In the genomic region with DNA sequence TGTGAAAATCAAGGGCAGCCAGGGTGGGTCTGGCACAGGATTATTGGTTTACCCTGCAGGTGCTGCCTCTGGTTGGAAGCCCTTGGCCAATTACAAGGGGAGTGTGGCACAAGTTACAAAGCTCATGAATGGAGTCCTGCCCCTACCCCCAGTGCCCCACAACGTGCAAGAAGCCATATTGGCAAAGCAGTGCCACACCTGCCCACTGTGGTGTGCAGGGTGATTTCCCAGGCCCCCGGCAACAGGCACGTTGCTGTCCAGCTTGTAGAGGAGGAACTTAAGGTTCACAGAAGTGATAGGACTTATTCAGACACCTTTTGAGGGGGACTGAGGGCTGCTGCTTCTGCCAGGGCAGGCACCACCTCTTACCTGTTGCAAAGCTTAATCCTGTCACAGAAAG, we compare ENCODE assay signal across 24 cellular contexts. TPM values are rescaled to one million over a fixed set of nuclear protein-coding genes. Genes with fewer than 3 reads are reported as not detected.
DNase-seq lines count a peak whose midpoint lies in the region; ATAC-seq, FAIRE-seq and TF ChIP-seq lines count a peak whose summit lies in the region.
"Had no signal": no experiment of that assay in that cellular context is flagged by ENCODE, and none has a peak within 500 bp of the region (broad histone marks: within the 10 kb centered on the region; RNA-seq: fewer than 3 reads in every experiment).

No MANE protein-coding gene starts in this region.

- peak overlapping the region; percentile 38 for H3K27ac Mint-ChIP-seq in activated CD8-positive, alpha-beta T cell treated with anti-CD3 and anti-CD28 coated beads for 36 hours
- no peak overlapping the region for H3K27ac Mint-ChIP-seq in activated CD8-positive, alpha-beta T cell treated with anti-CD3 and anti-CD28 coated beads, Interleukin-2, amount 10 ng/mL, durations not matched to agents 7 days and 5 days
- peak overlapping the region; percentile 23; the same call in 1 of the 2 replicates for H3K27ac Mint-ChIP-seq in WTC11
- H3K27ac Mint-ChIP-seq in glutamatergic neuron (ENCODE audit: unreplicated experiment) = peak overlapping the region; percentile 38
- H3K27ac Mint-ChIP-seq: CD4-positive, CD25-positive, alpha-beta regulatory T cell had no signal

- no peaks in the 10 kb centered on the region for H3K27me3 Mint-ChIP-seq in activated CD8-positive, alpha-beta T cell treated with anti-CD3 and anti-CD28 coated beads for 36 hours
- no peaks in the 10 kb centered on the region for H3K27me3 Mint-ChIP-seq in activated CD8-positive, alpha-beta T cell treated with anti-CD3 and anti-CD28 coated beads, Interleukin-2, amount 10 ng/mL, durations not matched to agents 7 days and 5 days (ENCODE audit: low read depth)
- H3K27me3 Mint-ChIP-seq in WTC11 (ENCODE audit: low read depth) = no peaks in the 10 kb centered on the region
- peaks cover 3% of the 10 kb centered on the region for H3K27me3 Mint-ChIP-seq in glutamatergic neuron (ENCODE audit: unreplicated experiment)
- H3K27me3 Mint-ChIP-seq: CD4-positive, CD25-positive, alpha-beta regulatory T cell had no signal

- TF ChIP-seq CTCF in activated CD8-positive, alpha-beta T cell treated with anti-CD3 and anti-CD28 coated beads for 36 hours (IDR thresholded peaks at IDR 0.05) = no peak
- TF ChIP-seq CTCF in WTC11 (IDR thresholded peaks at IDR 0.05) = no peak
- no peak for TF ChIP-seq CTCF in glutamatergic neuron (IDR thresholded peaks at IDR 0.05; ENCODE audit: partially characterized antibody, unreplicated experiment)
- TF ChIP-seq CTCF in left ventricle myocardium inferior (IDR thresholded peaks at IDR 0.05; ENCODE audit: borderline replicate concordance) = no peak

- peak; percentile 19 for ATAC-seq in activated CD8-positive, alpha-beta T cell treated with anti-CD3 and anti-CD28 coated beads for 36 hours
- ATAC-seq in activated CD8-positive, alpha-beta T cell treated with anti-CD3 and anti-CD28 coated beads, Interleukin-2, amount 10 ng/mL, durations not matched to agents 7 days and 5 days = no peak
- no peak for ATAC-seq in WTC11
- ATAC-seq: HCT116, Panc1, SK-N-SH treated with all-trans-retinoic acid at 6 μM for 48 hours had no signal

- intact Hi-C loops in activated CD8-positive, alpha-beta T cell treated with anti-CD3 and anti-CD28 coated beads for 36 hours (cut with micrococcal nuclease) = no loop called here
- intact Hi-C loops in left ventricle myocardium inferior (cut with micrococcal nuclease) = no loop called here

- no peaks in the 10 kb centered on the region for H3K9me3 Mint-ChIP-seq in activated CD8-positive, alpha-beta T cell treated with anti-CD3 and anti-CD28 coated beads for 36 hours
- H3K9me3 Mint-ChIP-seq in activated CD8-positive, alpha-beta T cell treated with anti-CD3 and anti-CD28 coated beads, Interleukin-2, amount 10 ng/mL, durations not matched to agents 7 days and 5 days (ENCODE audit: insufficient read depth) = no peaks in the 10 kb centered on the region
- H3K9me3 Mint-ChIP-seq in WTC11 (no peaks in the 10 kb centered on the region), glutamatergic neuron (ENCODE audit: unreplicated experiment) (peaks cover 2% of the 10 kb centered on the region)
- H3K9me3 Mint-ChIP-seq: CD4-positive, CD25-positive, alpha-beta regulatory T cell had no signal

- CTCF ChIA-PET in activated CD8-positive, alpha-beta T cell treated with anti-CD3 and anti-CD28 coated beads for 36 hours (lab: Charles Lee) = interaction anchor here (1.0 to 3.1 kb wide), 2 partner anchors 9 to 11 kb away, joined by 3 to 10 read pairs; partner anchors contain the start of gene LHPP
- CTCF ChIA-PET in activated CD8-positive, alpha-beta T cell treated with anti-CD3 and anti-CD28 coated beads, Interleukin-2, amount 10 ng/mL, durations not matched to agents 7 days and 5 days (lab: Charles Lee) = interaction anchor here (0.6 to 1.1 kb wide), 3 partner anchors 11 to 356 kb away, joined by 3 read pairs; partner anchors contain the start of gene LHPP
- CTCF ChIA-PET in WTC11 (lab: Charles Lee) = interaction anchor here (0.9 to 1.8 kb wide), 5 partner anchors 11 to 70 kb away, joined by 3 to 6 read pairs (median 4); partner anchors contain the start of genes LHPP, NKX1-2 and OAT

- H3K4me1 Mint-ChIP-seq in activated CD8-positive, alpha-beta T cell treated with anti-CD3 and anti-CD28 coated beads for 36 hours (ENCODE audit: low read depth) = peaks cover 13% of the 10 kb centered on the region
- H3K4me1 Mint-ChIP-seq in activated CD8-positive, alpha-beta T cell treated with anti-CD3 and anti-CD28 coated beads, Interleukin-2, amount 10 ng/mL, durations not matched to agents 7 days and 5 days (ENCODE audit: low read depth) = peaks cover 9% of the 10 kb centered on the region
- H3K4me1 Mint-ChIP-seq in WTC11 (peaks cover 50% of the 10 kb centered on the region), glutamatergic neuron (ENCODE audit: low read depth, unreplicated experiment) (peaks cover 5% of the 10 kb centered on the region)

- no peaks in the 10 kb centered on the region for H3K36me3 ChIP-seq in left ventricle myocardium inferior
- H3K36me3 ChIP-seq: BE2C had no signal

- TF ChIP-seq POLR2A in H54 (IDR thresholded peaks at IDR 0.05; ENCODE audit: low read depth, low read length) = no peak

- H3K27me3 ChIP-seq in left ventricle myocardium inferior (ENCODE audit: low read depth) = no peaks in the 10 kb centered on the region
- H3K27me3 ChIP-seq: BE2C had no signal

- POLR2A ChIA-PET in activated CD8-positive, alpha-beta T cell treated with anti-CD3 and anti-CD28 coated beads for 36 hours (lab: Charles Lee) = no interaction called here
- POLR2A ChIA-PET in activated CD8-positive, alpha-beta T cell treated with anti-CD3 and anti-CD28 coated beads, Interleukin-2, amount 10 ng/mL, durations not matched to agents 7 days and 5 days (lab: Charles Lee) = interaction anchor here (1.0 kb wide), 1 partner anchor 11 kb away, joined by 4 read pairs; no protein-coding TSS in a partner anchor
- POLR2A ChIA-PET in WTC11 (lab: Charles Lee) = interaction anchor here (0.6 kb wide), 1 partner anchor 8 kb away, joined by 3 read pairs; no protein-coding TSS in a partner anchor

- no peaks in the 10 kb centered on the region for H3K36me3 Mint-ChIP-seq in activated CD8-positive, alpha-beta T cell treated with anti-CD3 and anti-CD28 coated beads for 36 hours (ENCODE audit: low read depth)
- H3K36me3 Mint-ChIP-seq in activated CD8-positive, alpha-beta T cell treated with anti-CD3 and anti-CD28 coated beads, Interleukin-2, amount 10 ng/mL, durations not matched to agents 7 days and 5 days (ENCODE audit: low read depth) = no peaks in the 10 kb centered on the region
- H3K36me3 Mint-ChIP-seq in WTC11 (no peaks in the 10 kb centered on the region), glutamatergic neuron (ENCODE audit: unreplicated experiment) (no peaks in the 10 kb centered on the region)

- H3K4me1 ChIP-seq in left ventricle myocardium inferior = peaks cover 7% of the 10 kb centered on the region
- H3K4me1 ChIP-seq: BE2C had no signal

- no peak overlapping the region for H3K4me3 ChIP-seq in left ventricle myocardium inferior
- H3K4me3 ChIP-seq: GM23248 had no signal

- DNase-seq in activated CD8-positive, alpha-beta T cell treated with anti-CD3 and anti-CD28 coated beads for 36 hours = no peak
- no peak for DNase-seq in activated CD8-positive, alpha-beta T cell treated with anti-CD3 and anti-CD28 coated beads, Interleukin-2, amount 10 ng/mL, durations not matched to agents 7 days and 5 days
- DNase-seq in WTC11 (ENCODE audit: low spot score) (no peak), glutamatergic neuron (no peak), left ventricle myocardium inferior (no peak), H54 (ENCODE audit: insufficient read length, low spot score) (no peak), SKM-1 (lab: John Stamatoyannopoulos, UW; ENCODE audit: unreplicated experiment) (no peak)
- DNase-seq: BE2C; CD4-positive, CD25-positive, alpha-beta regulatory T cell; COR-L47; DND-41; GM23248; Karpas-422; MV-4-11; NCI-H1694 treated with DMSO at 0.1 percent for 48 hours; NCI-H2081 treated with DMSO at 0.1 percent for 48 hours; NCI-H2171 treated with DMSO at 0.1 percent for 48 hours; NCI-H524 treated with DMSO at 0.1 percent for 48 hours; NCI-H82 had no signal

- FAIRE-seq in H54 (lab: Jason Lieb, UNC) = no peak
- FAIRE-seq: A204.1, GM12891 had no signal

- H3K27ac ChIP-seq in left ventricle myocardium inferior (replicated peaks) = no peak overlapping the region
- H3K27ac ChIP-seq: GM23248 had no signal

- H3K9me3 ChIP-seq in left ventricle myocardium inferior (replicated peaks) = no peaks in the 10 kb centered on the region
- H3K9me3 ChIP-seq: BE2C had no signal

- H3K4me3 Mint-ChIP-seq in activated CD8-positive, alpha-beta T cell treated with anti-CD3 and anti-CD28 coated beads for 36 hours = no peak overlapping the region
- H3K4me3 Mint-ChIP-seq in activated CD8-positive, alpha-beta T cell treated with anti-CD3 and anti-CD28 coated beads, Interleukin-2, amount 10 ng/mL, durations not matched to agents 7 days and 5 days = no peak overlapping the region
- H3K4me3 Mint-ChIP-seq in WTC11 (no peak overlapping the region), glutamatergic neuron (ENCODE audit: unreplicated experiment) (no peak overlapping the region)
- H3K4me3 Mint-ChIP-seq: CD4-positive, CD25-positive, alpha-beta regulatory T cell had no signal

RNA-seq across cellular contexts. Expression of gene LHPP, which starts 11.4 kb away (rescaled TPM):
- 10 to 100 TPM; 11.1 to 15.1 TPM for total RNA-seq in activated CD8-positive, alpha-beta T cell treated with anti-CD3 and anti-CD28 coated beads for 36 hours
- 10 to 100 TPM; 24.7 to 25.7 TPM for total RNA-seq in activated CD8-positive, alpha-beta T cell treated with anti-CD3 and anti-CD28 coated beads, Interleukin-2, amount 10 ng/mL, durations not matched to agents 7 days and 5 days
- 33.2 to 42.4 TPM (median 41.1 TPM) in 3 replicates for total RNA-seq in WTC11 (2021)
- total RNA-seq in glutamatergic neuron (ENCODE audit: unreplicated experiment) = 6.0 TPM
- total RNA-seq in left ventricle myocardium inferior = 7.6 TPM

RNA-seq across cellular contexts. Expression of gene NKX1-2, which starts 23.2 kb away (rescaled TPM):
- total RNA-seq in activated CD8-positive, alpha-beta T cell treated with anti-CD3 and anti-CD28 coated beads for 36 hours = not detected
- total RNA-seq in activated CD8-positive, alpha-beta T cell treated with anti-CD3 and anti-CD28 coated beads, Interleukin-2, amount 10 ng/mL, durations not matched to agents 7 days and 5 days = not detected
- 30.8 to 57.7 TPM (median 31.0 TPM) in 3 replicates for total RNA-seq in WTC11 (2021)
- 0.59 TPM for total RNA-seq in glutamatergic neuron (ENCODE audit: unreplicated experiment)
- not detected for total RNA-seq in left ventricle myocardium inferior
- total RNA-seq: CD4-positive, CD25-positive, alpha-beta regulatory T cell; GM23248 had no signal

RNA-seq across cellular contexts. Expression of gene OAT, which starts 54.3 kb away (rescaled TPM):
- total RNA-seq in activated CD8-positive, alpha-beta T cell treated with anti-CD3 and anti-CD28 coated beads for 36 hours = 10 to 100 TPM; 40.2 to 44.3 TPM
- 10 to 100 TPM; 22.4 to 28.0 TPM for total RNA-seq in activated CD8-positive, alpha-beta T cell treated with anti-CD3 and anti-CD28 coated beads, Interleukin-2, amount 10 ng/mL, durations not matched to agents 7 days and 5 days
- total RNA-seq in WTC11 (2021) (96.1 to 117 TPM (median 97.4 TPM) in 3 replicates), glutamatergic neuron (ENCODE audit: unreplicated experiment) (49.2 TPM), left ventricle myocardium inferior (24.3 TPM)

Comparison
In these comparisons a context has a peak if more than half of its experiments do, and no peak if none do; other contexts are left out.
1. RNA of gene NKX1-2, which starts 23.2 kb away (total RNA-seq): 30.8 to 57.7 TPM in WTC11; 0.59 TPM in glutamatergic neuron (single experiment), not detected in activated CD8-positive, alpha-beta T cell treated with anti-CD3 and anti-CD28 coated beads for 36 hours, not detected in activated CD8-positive, alpha-beta T cell treated with anti-CD3 and anti-CD28 coated beads, Interleukin-2, amount 10 ng/mL, durations not matched to agents 7 days and 5 days and not detected in left ventricle myocardium inferior (single experiment); every median in the first group is over 10 times any median in the second.